Comparison of ENCODE assay signal across 8 cellular contexts in genomic region chr14:104690266-104690711, GRCh38. TPM values are rescaled to one million over a fixed set of nuclear protein-coding genes. Genes with fewer than 3 reads are reported as not detected.
DNase-seq lines count a peak whose midpoint lies in the region; ATAC-seq and TF ChIP-seq lines count a peak whose summit lies in the region.

No MANE protein-coding gene starts in this region.

- no peaks in the 10 kb centered on the region for H3K9me3 Mint-ChIP-seq in activated CD8-positive, alpha-beta T cell treated with anti-CD3 and anti-CD28 coated beads for 36 hours

- CTCF ChIA-PET in activated CD8-positive, alpha-beta T cell treated with anti-CD3 and anti-CD28 coated beads for 36 hours (lab: Charles Lee), result interaction anchor here (0.9 to 1.3 kb wide), 2 partner anchors 11 to 25 kb away, joined by 3 to 5 read pairs; no protein-coding TSS in a partner anchor
- CTCF ChIA-PET in HEK293T (lab: Yijun Ruan, JAX), result interaction anchor here (0.6 to 1.0 kb wide), 2 partner anchors 10 to 17 kb away, joined by 3 to 4 read pairs; no protein-coding TSS in a partner anchor

- intact Hi-C loops in activated CD8-positive, alpha-beta T cell treated with anti-CD3 and anti-CD28 coated beads for 36 hours (cut with micrococcal nuclease), result no loop called here
- intact Hi-C loops in spleen (cut with DNase I; ENCODE audit: low total_unique reads), result no loop called here

- no peak for TF ChIP-seq POLR2A in spleen (IDR thresholded peaks at IDR 0.05)

- H3K4me1 ChIP-seq in HAP-1, result peaks cover 9% of the 10 kb centered on the region
- H3K4me1 ChIP-seq in hepatocyte (ENCODE audit: insufficient read depth), result peaks cover 36% of the 10 kb centered on the region
- peaks cover 63 to 94% (median 86%) of the 10 kb centered on the region in 6 donors for H3K4me1 ChIP-seq in spleen

- H3K79me2 ChIP-seq in hepatocyte, result peaks cover 55% of the 10 kb centered on the region

- peak overlapping the region; percentile 97 for H3K27ac ChIP-seq in hepatocyte
- peak overlapping the region; percentile 21 to 90 (median 84) for H3K27ac ChIP-seq in spleen

- H3K9me3 ChIP-seq in HAP-1 (no peaks in the 10 kb centered on the region), hepatocyte (ENCODE audit: low read depth) (no peaks in the 10 kb centered on the region), spleen (no peaks in the 10 kb centered on the region)

- DNase-seq in HAP-1 (ENCODE audit: low spot score in 2 of 2) (no peak), hepatocyte (ENCODE audit: low spot score) (no peak), spleen (no peak), HEK293T (ENCODE audit: extremely low spot score) (no peak), NCI-H446 (lab: John Stamatoyannopoulos, UW) (no peak), putamen (ENCODE audit: low spot score) (no peak), hippocampal formation (lab: John Stamatoyannopoulos, UW) (no peak)
- DNase-seq in activated CD8-positive, alpha-beta T cell treated with anti-CD3 and anti-CD28 coated beads for 36 hours, result no peak

- H4K20me1 ChIP-seq in hepatocyte (ENCODE audit: insufficient read depth, poor library complexity, severe bottlenecking), result peaks cover 34% of the 10 kb centered on the region

- peak overlapping the region; percentile 67 for H3K4me3 ChIP-seq in HAP-1
- peak overlapping the region; percentile 92 for H3K4me3 ChIP-seq in hepatocyte
- peak overlapping the region; percentile 74 to 96 (median 87) for H3K4me3 ChIP-seq in spleen

- H3K27me3 Mint-ChIP-seq in activated CD8-positive, alpha-beta T cell treated with anti-CD3 and anti-CD28 coated beads for 36 hours, result no peaks in the 10 kb centered on the region

- H3K4me1 Mint-ChIP-seq in activated CD8-positive, alpha-beta T cell treated with anti-CD3 and anti-CD28 coated beads for 36 hours (ENCODE audit: low read depth), result peaks cover 53% of the 10 kb centered on the region

- peak overlapping the region; percentile 30 for H3K27ac Mint-ChIP-seq in activated CD8-positive, alpha-beta T cell treated with anti-CD3 and anti-CD28 coated beads for 36 hours

- no peaks in the 10 kb centered on the region for H3K9me2 ChIP-seq in hepatocyte (replicated peaks; ENCODE audit: insufficient read depth)

- in situ Hi-C loops in HAP-1 (cut with MboI; ENCODE audit: low sequenced_read_pairs), result no loop called here

- H3K36me3 ChIP-seq in HAP-1 (replicated peaks), result peaks cover 9% of the 10 kb centered on the region
- H3K36me3 ChIP-seq in hepatocyte (replicated peaks; ENCODE audit: insufficient read depth, low read depth), result no peaks in the 10 kb centered on the region
- H3K36me3 ChIP-seq in spleen, result peaks cover 0 to 24% (median 0%) of the 10 kb centered on the region in 6 donors

- no peak overlapping the region for H2AFZ ChIP-seq in hepatocyte

- no peaks in the 10 kb centered on the region for H3K36me3 Mint-ChIP-seq in activated CD8-positive, alpha-beta T cell treated with anti-CD3 and anti-CD28 coated beads for 36 hours (ENCODE audit: low read depth)

- 47% methylated on average over 12 of the region's 12 CpGs for WGBS in hepatocyte (ENCODE audit: low lambda C conversion rate, missing lambda C conversion rate)
- WGBS in spleen, 5 donors, result 17 to 46% (median 27%) methylated on average over 1 to 12 of the region's 12 CpGs

- no peak for TF ChIP-seq CTCF in activated CD8-positive, alpha-beta T cell treated with anti-CD3 and anti-CD28 coated beads for 36 hours (IDR thresholded peaks at IDR 0.05)
- TF ChIP-seq CTCF in hepatocyte (IDR thresholded peaks at IDR 0.05; ENCODE audit: poor library complexity) (no peak), spleen (IDR thresholded peaks at IDR 0.05 in 8 of 11, conservative IDR thresholded peaks at IDR 0.05 in 3 of 11) (no peak)

- POLR2A ChIA-PET in activated CD8-positive, alpha-beta T cell treated with anti-CD3 and anti-CD28 coated beads for 36 hours (lab: Charles Lee), result interaction anchor here (0.5 to 1.5 kb wide), 7 partner anchors 8 to 295 kb away, joined by 3 to 4 read pairs (median 3); partner anchors contain the start of genes CLBA1 and SIVA1
- POLR2A ChIA-PET in HEK293T (lab: Yijun Ruan, JAX), result interaction anchor here (0.6 to 2.7 kb wide), 4 partner anchors 9 to 379 kb away, joined by 3 to 12 read pairs (median 8); partner anchors contain the start of gene SIVA1

- H3K27me3 ChIP-seq in HAP-1 (ENCODE audit: low read depth), result no peaks in the 10 kb centered on the region
- no peaks in the 10 kb centered on the region for H3K27me3 ChIP-seq in hepatocyte
- H3K27me3 ChIP-seq in spleen (replicated peaks in 1 of 7), result peaks cover 0 to 15% (median 0%) of the 10 kb centered on the region in 7 donors

- peak overlapping the region; percentile 79 for H3K4me3 Mint-ChIP-seq in activated CD8-positive, alpha-beta T cell treated with anti-CD3 and anti-CD28 coated beads for 36 hours

- peak overlapping the region; percentile 96 for H3K4me2 ChIP-seq in hepatocyte

- no peak for ATAC-seq in activated CD8-positive, alpha-beta T cell treated with anti-CD3 and anti-CD28 coated beads for 36 hours

TF ChIP-seq in HEK293T, 16 proteins besides CTCF, POLR2A, EP300 and RAD21:
- TF ChIP-seq FOXA1 (IDR thresholded peaks at IDR 0.05) (no peak), TARDBP (IDR thresholded peaks at IDR 0.05) (no peak), FOXM1 (IDR thresholded peaks at IDR 0.05; ENCODE audit: borderline replicate concordance) (no peak), SP1 (IDR thresholded peaks at IDR 0.05) (no peak), FOXK2 (IDR thresholded peaks at IDR 0.05) (no peak), NFRKB (IDR thresholded peaks at IDR 0.05) (no peak), ELF4 (IDR thresholded peaks at IDR 0.05) (no peak), ZNF384 (IDR thresholded peaks at IDR 0.05) (no peak), BHLHE40 (IDR thresholded peaks at IDR 0.05; ENCODE audit: borderline replicate concordance) (no peak), LEF1 (IDR thresholded peaks at IDR 0.05; ENCODE audit: borderline replicate concordance) (no peak), HDGF (IDR thresholded peaks at IDR 0.05; ENCODE audit: borderline replicate concordance) (no peak), SUZ12 (IDR thresholded peaks at IDR 0.05) (no peak), L3MBTL2 (conservative IDR thresholded peaks at IDR 0.05) (no peak), CTBP1 (IDR thresholded peaks at IDR 0.05; ENCODE audit: borderline replicate concordance) (no peak), ARNT (IDR thresholded peaks at IDR 0.05) (no peak)
- TF ChIP-seq, protein P1, sequence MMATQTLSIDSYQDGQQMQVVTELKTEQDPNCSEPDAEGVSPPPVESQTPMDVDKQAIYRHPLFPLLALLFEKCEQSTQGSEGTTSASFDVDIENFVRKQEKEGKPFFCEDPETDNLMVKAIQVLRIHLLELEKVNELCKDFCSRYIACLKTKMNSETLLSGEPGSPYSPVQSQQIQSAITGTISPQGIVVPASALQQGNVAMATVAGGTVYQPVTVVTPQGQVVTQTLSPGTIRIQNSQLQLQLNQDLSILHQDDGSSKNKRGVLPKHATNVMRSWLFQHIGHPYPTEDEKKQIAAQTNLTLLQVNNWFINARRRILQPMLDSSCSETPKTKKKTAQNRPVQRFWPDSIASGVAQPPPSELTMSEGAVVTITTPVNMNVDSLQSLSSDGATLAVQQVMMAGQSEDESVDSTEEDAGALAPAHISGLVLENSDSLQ (IDR thresholded peaks at IDR 0.05), result no peak

RNA-seq across cellular contexts. Expression of gene INF2, which starts 0.9 kb away (rescaled TPM):
- 10 to 100 TPM; 61.5 to 65.0 TPM for total RNA-seq in activated CD8-positive, alpha-beta T cell treated with anti-CD3 and anti-CD28 coated beads for 36 hours
- total RNA-seq in hepatocyte, result 24.2 and 31.6 TPM in 2 replicates
- 23.8 and 34.0 TPM in 2 replicates for polyA plus RNA-seq in hepatocyte
- 100 to 1,000 TPM in 3 of 7 donors, 10 to 100 TPM in 4; 66.9 to 110 (median 96.4) TPM for total RNA-seq in spleen
- polyA plus RNA-seq in spleen, result 100 to 1,000 TPM in 2 of 3 donors, 10 to 100 TPM in 1; 56.6 to 120 (median 102) TPM

RNA-seq across cellular contexts. Expression of gene ADSS1, which starts 33.7 kb away (rescaled TPM):
- total RNA-seq in activated CD8-positive, alpha-beta T cell treated with anti-CD3 and anti-CD28 coated beads for 36 hours, result 1 to 10 TPM; 2.7 to 3.0 TPM
- 3.1 and 3.8 TPM in 2 replicates for total RNA-seq in hepatocyte
- polyA plus RNA-seq in hepatocyte, result 5.1 and 7.6 TPM in 2 replicates
- total RNA-seq in spleen, result 10 to 100 TPM in 1 of 7 donors, 1 to 10 TPM in 6; 2.7 to 11.7 (median 8.3) TPM
- polyA plus RNA-seq in spleen, result 1 to 10 TPM; 3.0 to 3.7 (median 3.2) TPM
